Comparison of ENCODE assay signal across 12 cellular contexts in genomic region chr10:13351340-13351915, GRCh38.
DNase-seq lines count a peak whose midpoint lies in the region; ATAC-seq and TF ChIP-seq lines count a peak whose summit lies in the region.
"Had no signal": no experiment of that assay in that cellular context is flagged by ENCODE, and none has a peak within 500 bp of the region (broad histone marks: within the 10 kb centered on the region; RNA-seq: fewer than 3 reads in every experiment).

No MANE protein-coding gene starts in this region.

- H3K4me3 ChIP-seq in Loucy (ENCODE audit: low read length, poor library complexity, severe bottlenecking): no peak overlapping the region
- H3K4me3 ChIP-seq: HAP-1, SK-N-MC, skin epidermis had no signal

- ATAC-seq in memory B cell (ENCODE audit: low read depth) (peak; percentile 27), HG02678 (IDR thresholded peaks at IDR 0.05; ENCODE audit: unreplicated experiment) (no peak)

- H3K27ac Mint-ChIP-seq in memory B cell: no peak overlapping the region

- no peak overlapping the region for H2AFZ ChIP-seq in Loucy (ENCODE audit: low read length)

- H3K4me2 ChIP-seq in Loucy (ENCODE audit: low read depth, low read length, poor library complexity, severe bottlenecking): peak overlapping the region; percentile 30

- peaks cover 27% of the 10 kb centered on the region for H3K79me2 ChIP-seq in Loucy (ENCODE audit: insufficient read depth, low read length)

- H3K9me3 ChIP-seq in Loucy (ENCODE audit: insufficient read depth, low read depth, low read length): no peaks in the 10 kb centered on the region
- H3K9me3 ChIP-seq: HAP-1 had no signal

- H4K20me1 ChIP-seq in Loucy (ENCODE audit: insufficient read depth, low read length, poor library complexity, severe bottlenecking): no peaks in the 10 kb centered on the region

- H3K4me3 Mint-ChIP-seq in memory B cell: no peak overlapping the region

- H3K27me3 Mint-ChIP-seq in memory B cell: peaks cover 8% of the 10 kb centered on the region

- H3K4me1 ChIP-seq in Loucy (ENCODE audit: insufficient read depth, low read length, poor library complexity, severe bottlenecking): peaks cover 24% of the 10 kb centered on the region

- H3K36me3 ChIP-seq in Loucy (ENCODE audit: insufficient read depth, low read length): no peaks in the 10 kb centered on the region
- H3K36me3 ChIP-seq: HAP-1 had no signal

- no peaks in the 10 kb centered on the region for H3K36me3 Mint-ChIP-seq in memory B cell

- no peaks in the 10 kb centered on the region for H3K9me3 Mint-ChIP-seq in memory B cell

- H3K4me1 Mint-ChIP-seq in memory B cell: peaks cover 19% of the 10 kb centered on the region

- no peaks in the 10 kb centered on the region for H3F3A ChIP-seq in Loucy (ENCODE audit: low read depth)

- no peak overlapping the region for H3K9ac ChIP-seq in Loucy (ENCODE audit: low read depth, low read length, poor library complexity, severe bottlenecking)

- no peaks in the 10 kb centered on the region for H3K9me2 ChIP-seq in Loucy (replicated peaks; ENCODE audit: low read depth, low read length)

- peak; percentile 66 for DNase-seq in activated effector memory CD4-positive, alpha-beta T cell treated with anti-CD3 and anti-CD28 coated beads, Interleukin-2, amount 50 U/mL, for 16 hours
- DNase-seq in memory B cell (ENCODE audit: low spot score in 2 of 2) (no peak), RPMI8226 (no peak), AG08395 (ENCODE audit: low spot score) (no peak)
- DNase-seq: DMS79 treated with DMSO at 0.1 percent for 48 hours, NCI-H345 had no signal

- no peaks in the 10 kb centered on the region for H3K27me3 ChIP-seq in Loucy (ENCODE audit: insufficient read depth, low read length, poor library complexity, severe bottlenecking)

- TF ChIP-seq CTCF in GM12873 (IDR thresholded peaks at IDR 0.05; ENCODE audit: insufficient read depth, low read depth, low read length, missing control alignments): peak; percentile 3
- no peak for TF ChIP-seq CTCF in Loucy (conservative IDR thresholded peaks at IDR 0.05; ENCODE audit: low read length)
